ENCODE assay signal across 12 cellular contexts in genomic region chr5:6730407-6730806, GRCh38. TPM values are rescaled to one million over a fixed set of nuclear protein-coding genes. Genes with fewer than 3 reads are reported as not detected.
DNase-seq lines count a peak whose midpoint lies in the region; ATAC-seq, FAIRE-seq and TF ChIP-seq lines count a peak whose summit lies in the region.
"Had no signal": no experiment of that assay in that cellular context is flagged by ENCODE, and none has a peak within 500 bp of the region (broad histone marks: within the 10 kb centered on the region; RNA-seq: fewer than 3 reads in every experiment).

No MANE protein-coding gene starts in this region.

- H3K4me3 ChIP-seq in GM12864 (ENCODE audit: low read depth, low read length) (no peak overlapping the region), Loucy (ENCODE audit: low read length, poor library complexity, severe bottlenecking) (peak overlapping the region; percentile 43), thyroid gland (replicated peaks in 1 of 3) (no peak overlapping the region)
- H3K4me3 ChIP-seq: prostate gland had no signal

- TF ChIP-seq CTCF in GM12864 (IDR thresholded peaks at IDR 0.05; ENCODE audit: low read depth, low read length, missing control alignments): no peak
- TF ChIP-seq CTCF in Loucy (conservative IDR thresholded peaks at IDR 0.05; ENCODE audit: low read length): no peak
- no peak for TF ChIP-seq CTCF in thyroid gland (IDR thresholded peaks at IDR 0.05)
- TF ChIP-seq CTCF in GM20000 (IDR thresholded peaks at IDR 0.05; ENCODE audit: extremely low read depth, missing control alignments): no peak

- intact Hi-C loops in thyroid gland (cut with DNase I): no loop called here

- H3K27me3 ChIP-seq in Loucy (ENCODE audit: insufficient read depth, low read length, poor library complexity, severe bottlenecking) (no peaks in the 10 kb centered on the region), thyroid gland (no peaks in the 10 kb centered on the region)

- FAIRE-seq in urothelium cell line (lab: Jason Lieb, UNC): no peak
- FAIRE-seq: keratinocyte had no signal

- no peak overlapping the region for H3K9ac ChIP-seq in Loucy (ENCODE audit: low read depth, low read length, poor library complexity, severe bottlenecking)

- H3K79me2 ChIP-seq in Loucy (ENCODE audit: insufficient read depth, low read length): peaks cover 100% of the 10 kb centered on the region

- 86 to 90% methylated on average over 8 of the region's 8 CpGs for WGBS in thyroid gland, 2 donors

- H3K4me1 ChIP-seq in Loucy (ENCODE audit: insufficient read depth, low read length, poor library complexity, severe bottlenecking) (peaks cover 45% of the 10 kb centered on the region), thyroid gland (peaks cover 9 to 30% of the 10 kb centered on the region in 2 donors)

- DNase-seq in GM12864 (ENCODE audit: low read depth): peak; percentile 42
- peak; percentile 27 for DNase-seq in iPS-NIHi11 (ENCODE audit: low spot score)
- DNase-seq in COR-L47 (lab: John Stamatoyannopoulos, UW): no peak
- DNase-seq in urothelium cell line (ENCODE audit: low spot score): no peak
- DNase-seq in thyroid gland: no peak
- no peak for DNase-seq in GM20000 (ENCODE audit: low spot score)
- DNase-seq: activated effector memory CD4-positive, alpha-beta T cell treated with Interleukin-2 at 50 U/mL for 16 hours; SHP77 had no signal

- peaks cover 86% of the 10 kb centered on the region for H4K20me1 ChIP-seq in Loucy (ENCODE audit: insufficient read depth, low read length, poor library complexity, severe bottlenecking)

- H3K9me3 ChIP-seq in Loucy (ENCODE audit: insufficient read depth, low read depth, low read length) (no peaks in the 10 kb centered on the region), thyroid gland (no peaks in the 10 kb centered on the region)
- H3K9me3 ChIP-seq: prostate gland had no signal

- TF ChIP-seq POLR2A in thyroid gland (IDR thresholded peaks at IDR 0.05): no peak

- H3K27ac ChIP-seq in thyroid gland: no peak overlapping the region
- H3K27ac ChIP-seq: prostate gland had no signal

- H3F3A ChIP-seq in Loucy (ENCODE audit: low read depth): peaks cover 7% of the 10 kb centered on the region; the same call in 1 of the 2 replicates

- peak; percentile 32 for ATAC-seq in GM21367 (IDR thresholded peaks at IDR 0.05; ENCODE audit: unreplicated experiment)

- H3K36me3 ChIP-seq in Loucy (ENCODE audit: insufficient read depth, low read length) (peaks cover 49% of the 10 kb centered on the region; the same call in 1 of the 2 replicates), thyroid gland (no peaks in the 10 kb centered on the region)
- H3K36me3 ChIP-seq: prostate gland had no signal

- H2AFZ ChIP-seq in Loucy (ENCODE audit: low read length): no peak overlapping the region

- H3K4me2 ChIP-seq in Loucy (ENCODE audit: low read depth, low read length, poor library complexity, severe bottlenecking): peak overlapping the region; percentile 67

- no peaks in the 10 kb centered on the region for H3K9me2 ChIP-seq in Loucy (replicated peaks; ENCODE audit: low read depth, low read length)

RNA-seq across cellular contexts. Expression of gene TENT4A, which starts 17.2 kb away (rescaled TPM):
- total RNA-seq in thyroid gland: 10 to 100 TPM; 19.8 to 41.2 (median 29.4) TPM

Comparison
In these comparisons a context has a peak if more than half of its experiments do, and no peak if none do; other contexts are left out.
1. DNase-seq: peak in GM12864 (single experiment) and iPS-NIHi11 (single experiment); none in COR-L47 (single experiment), urothelium cell line (single experiment), thyroid gland (0 of 2) and GM20000 (single experiment).